ENCODE assay signal across 14 cellular contexts in the genomic region with DNA sequence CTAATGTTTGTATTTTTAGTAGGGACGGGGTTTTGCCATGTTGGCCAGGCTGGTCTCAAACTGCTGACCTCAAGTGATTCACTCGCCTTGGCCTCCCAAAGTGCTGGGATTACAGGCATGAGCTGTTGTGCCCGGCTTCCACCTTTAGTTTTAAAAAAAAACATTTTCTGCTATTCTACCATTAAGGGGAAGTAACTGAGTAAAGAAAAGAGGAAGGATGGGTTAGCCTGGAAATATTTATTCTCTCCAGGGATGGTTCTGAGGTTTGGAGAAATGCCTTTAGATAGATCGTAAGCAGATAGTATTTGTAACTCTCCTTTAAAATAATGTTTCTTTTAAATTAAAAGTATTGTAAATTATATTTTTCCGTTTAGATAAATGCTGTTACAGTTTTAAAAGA. TPM values are rescaled to one million over a fixed set of nuclear protein-coding genes. Genes with fewer than 3 reads are reported as not detected.
DNase-seq lines count a peak whose midpoint lies in the region; ATAC-seq, FAIRE-seq and TF ChIP-seq lines count a peak whose summit lies in the region.
"Had no signal": no experiment of that assay in that cellular context is flagged by ENCODE, and none has a peak within 500 bp of the region (broad histone marks: within the 10 kb centered on the region; RNA-seq: fewer than 3 reads in every experiment).

No MANE protein-coding gene starts in this region.

- H3K9ac ChIP-seq in GM23248, result no peak overlapping the region
- H3K9ac ChIP-seq in adipocyte (ENCODE audit: low read length), result peak overlapping the region; percentile 56

- 91% methylated on average over 5 of the region's 5 CpGs for WGBS in GM23248 (ENCODE audit: low coverage in 1 of 2, low lambda C conversion rate in 2 of 2, missing lambda C conversion rate in 2 of 2), 2 experiments

- H3K4me3 ChIP-seq in GM23248 (no peak overlapping the region), adipocyte (ENCODE audit: low read length) (peak overlapping the region; percentile 36), osteoblast (ENCODE audit: insufficient read depth, low read length) (no peak overlapping the region), HAP-1 (no peak overlapping the region)

- H2AFZ ChIP-seq in GM23248 (no peak overlapping the region), osteoblast (ENCODE audit: low read length) (no peak overlapping the region)

- H4K20me1 ChIP-seq in GM23248 (ENCODE audit: insufficient read depth), result no peaks in the 10 kb centered on the region
- H4K20me1 ChIP-seq in osteoblast (ENCODE audit: insufficient read depth, low read length), result no peaks in the 10 kb centered on the region

- H3K36me3 ChIP-seq in GM23248 (ENCODE audit: low read depth) (peaks cover 37% of the 10 kb centered on the region), adipocyte (ENCODE audit: control insufficient read depth, insufficient read depth, low read length, severe bottlenecking) (peaks cover 46% of the 10 kb centered on the region), osteoblast (ENCODE audit: insufficient read depth, low read length) (peaks cover 28% of the 10 kb centered on the region), HAP-1 (replicated peaks) (peaks cover 21% of the 10 kb centered on the region)

- no peak for FAIRE-seq in GM12892 (lab: Jason Lieb, UNC)

- in situ Hi-C loops in GM23248 (cut with MboI), result no loop called here
- in situ Hi-C loops in HAP-1 (cut with MboI; ENCODE audit: low sequenced_read_pairs), result no loop called here

- H3K27me3 ChIP-seq in GM23248 (replicated peaks; ENCODE audit: insufficient read depth) (no peaks in the 10 kb centered on the region), adipocyte (replicated peaks; ENCODE audit: control insufficient read depth, insufficient read depth, low read length) (no peaks in the 10 kb centered on the region), osteoblast (ENCODE audit: insufficient read depth, low read length) (no peaks in the 10 kb centered on the region), HAP-1 (ENCODE audit: low read depth) (no peaks in the 10 kb centered on the region)

- no peaks in the 10 kb centered on the region for H3K9me2 ChIP-seq in GM23248 (ENCODE audit: insufficient read depth)

- H3K27ac ChIP-seq in GM23248 (peak overlapping the region; percentile 87), osteoblast (ENCODE audit: low read depth, low read length) (peak overlapping the region; percentile 89)

- peaks cover 30% of the 10 kb centered on the region for H3K4me1 ChIP-seq in GM23248 (ENCODE audit: insufficient read depth)
- H3K4me1 ChIP-seq in adipocyte (ENCODE audit: control insufficient read depth, insufficient read depth, low read length), result peaks cover 36% of the 10 kb centered on the region
- peaks cover 28% of the 10 kb centered on the region for H3K4me1 ChIP-seq in osteoblast (ENCODE audit: insufficient read depth, low read length)
- H3K4me1 ChIP-seq in HAP-1, result peaks cover 6% of the 10 kb centered on the region; the same call in 1 of the 2 replicates

- H3F3A ChIP-seq in GM23248 (ENCODE audit: insufficient read depth), result peaks cover 22% of the 10 kb centered on the region

- H3K9me3 ChIP-seq in GM23248 (ENCODE audit: low read depth), result no peaks in the 10 kb centered on the region
- H3K9me3 ChIP-seq in adipocyte (ENCODE audit: control insufficient read depth, low read length), result no peaks in the 10 kb centered on the region
- no peaks in the 10 kb centered on the region for H3K9me3 ChIP-seq in osteoblast (ENCODE audit: low read depth, low read length)
- no peaks in the 10 kb centered on the region for H3K9me3 ChIP-seq in HAP-1

- DNase-seq in GM23248, result peak; percentile 4
- peak; percentile 21 to 74 for DNase-seq in NOMO-1 (lab: John Stamatoyannopoulos, UW; ENCODE audit: unreplicated experiment in 2 of 2)
- DNase-seq in adipocyte (ENCODE audit: low read depth), result no peak
- DNase-seq in osteoblast (ENCODE audit: insufficient read length, low spot score, missing footprints), result no peak
- no peak for DNase-seq in NCI-H748 treated with DMSO at 0.1 percent for 48 hours (lab: John Stamatoyannopoulos, UW)
- DNase-seq in HAP-1 (ENCODE audit: low spot score in 2 of 2), result no peak
- DNase-seq in GM12892 (ENCODE audit: insufficient read length), result no peak
- DNase-seq: activated CD8-positive, alpha-beta T cell treated with anti-CD3 and anti-CD28 coated beads, Interleukin-2, amount 10 ng/mL, durations not matched to agents 7 days and 5 days; DMS79; NCI-H82; SHP77; T1000 had no signal

- H3K4me2 ChIP-seq in GM23248 (ENCODE audit: unreplicated experiment) (no peak overlapping the region), osteoblast (ENCODE audit: insufficient read depth, low read length) (peak overlapping the region; percentile 53)

- no peak for TF ChIP-seq POLR2A in GM12892 (IDR thresholded peaks at IDR 0.05; ENCODE audit: low read depth, low read length)

- no peak for ATAC-seq in GM19467 (IDR thresholded peaks at IDR 0.05; ENCODE audit: unreplicated experiment)
- ATAC-seq: activated CD8-positive, alpha-beta T cell treated with anti-CD3 and anti-CD28 coated beads, Interleukin-2, amount 10 ng/mL, durations not matched to agents 7 days and 5 days; natural killer cell treated with Interleukin-12 subunit alpha and Interleukin-12 subunit beta and Interleukin-15 and Interleukin-18, amount 100 ng/mL, for 72 hours had no signal

- H3K79me2 ChIP-seq in GM23248 (ENCODE audit: insufficient read depth), result peaks cover 41% of the 10 kb centered on the region
- peaks cover 24% of the 10 kb centered on the region for H3K79me2 ChIP-seq in osteoblast (ENCODE audit: insufficient read depth, low read length)

- no peak for TF ChIP-seq CTCF in osteoblast (IDR thresholded peaks at IDR 0.05; ENCODE audit: extremely low read depth, low read depth, low read length)

RNA-seq across cellular contexts. Expression of gene AP4E1, which starts 3.2 kb away (rescaled TPM):
- 14.4 and 15.0 TPM in 2 replicates for total RNA-seq in GM23248 (2014; rRNA removed; shearing (Covaris generic))
- polyA plus RNA-seq in GM23248 (2016; fragmentation: Nextera tagmentation; extraction: Ambion mirVana), result 6.2 and 6.6 TPM in 2 replicates
- 19.2 and 23.3 TPM in 2 replicates for total RNA-seq in osteoblast
- 6.1 TPM for polyA plus RNA-seq in GM12892 (2012; ENCODE audit: missing spikeins)

Comparison
In these comparisons a context has a peak if more than half of its experiments do, and no peak if none do; other contexts are left out.
1. DNase-seq: peak in GM23248 (single experiment) and NOMO-1 (2 of 2); none in adipocyte (single experiment), osteoblast (single experiment), NCI-H748 treated with DMSO at 0.1 percent for 48 hours (single experiment), HAP-1 (0 of 2) and GM12892 (single experiment).